In the genomic region with DNA sequence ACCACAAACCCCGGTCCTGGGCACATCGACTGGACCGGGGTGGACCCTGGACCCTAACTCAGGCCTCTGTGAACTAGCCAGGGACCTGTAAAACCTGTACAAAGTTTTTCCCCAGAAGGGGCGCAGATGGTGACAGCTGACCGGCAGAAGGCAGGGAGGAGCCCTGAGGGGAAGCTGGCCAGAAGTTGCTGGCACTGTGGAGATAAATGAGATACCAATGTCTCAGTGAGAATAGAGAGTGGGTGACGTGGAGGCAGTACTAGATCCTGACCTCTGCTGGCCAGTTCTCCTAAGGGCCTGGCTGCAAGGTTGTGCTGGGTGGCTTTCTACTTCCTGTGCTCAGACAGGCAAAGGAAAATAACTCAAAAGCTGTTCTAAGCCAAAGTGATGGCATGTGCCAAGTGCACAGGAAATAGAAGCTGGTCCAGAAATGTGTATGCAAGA, we compare ENCODE assay signal across 8 cellular contexts.
A peak's percentile ranks its signal among the peaks of the same experiment; 100 is the strongest.
DNase-seq lines count a peak whose midpoint lies in the region; ATAC-seq, FAIRE-seq and TF ChIP-seq lines count a peak whose summit lies in the region.

No MANE protein-coding gene starts in this region.

- H3K27ac Mint-ChIP-seq in central memory CD8-positive, alpha-beta T cell (ENCODE audit: low read depth): no peak overlapping the region
- H3K27ac Mint-ChIP-seq in nephron: peak overlapping the region in 2 of 3 experiments; percentile 38 to 42
- no peak overlapping the region for H3K27ac Mint-ChIP-seq in effector memory CD8-positive, alpha-beta T cell

- H3K27me3 Mint-ChIP-seq in central memory CD8-positive, alpha-beta T cell: peaks cover 6% of the 10 kb centered on the region
- peaks cover 5% of the 10 kb centered on the region for H3K27me3 Mint-ChIP-seq in nephron (ENCODE audit: low read depth)
- H3K27me3 Mint-ChIP-seq in effector memory CD8-positive, alpha-beta T cell: peaks cover 0 to 6% of the 10 kb centered on the region in 2 donors

- peaks cover 12% of the 10 kb centered on the region for H3K36me3 Mint-ChIP-seq in central memory CD8-positive, alpha-beta T cell (ENCODE audit: insufficient read depth)
- no peaks in the 10 kb centered on the region for H3K36me3 Mint-ChIP-seq in nephron (ENCODE audit: low read depth)
- peaks cover 5% of the 10 kb centered on the region for H3K36me3 Mint-ChIP-seq in effector memory CD8-positive, alpha-beta T cell (ENCODE audit: insufficient read depth)

- peak; percentile 17 for ATAC-seq in central memory CD8-positive, alpha-beta T cell (replicated peaks; ENCODE audit: extremely low read depth, poor library complexity, severe bottlenecking)
- no peak for ATAC-seq in effector memory CD8-positive, alpha-beta T cell (replicated peaks)

- TF ChIP-seq POLR2A in H54 (IDR thresholded peaks at IDR 0.05; ENCODE audit: low read depth, low read length): no peak

- peak; percentile 68 for FAIRE-seq in H54 (lab: Jason Lieb, UNC)

- no peak overlapping the region for H3K4me3 Mint-ChIP-seq in central memory CD8-positive, alpha-beta T cell
- no peak overlapping the region for H3K4me3 Mint-ChIP-seq in nephron
- no peak overlapping the region for H3K4me3 Mint-ChIP-seq in effector memory CD8-positive, alpha-beta T cell

- H3K4me1 Mint-ChIP-seq in central memory CD8-positive, alpha-beta T cell: peaks cover 37% of the 10 kb centered on the region
- peaks cover 32% of the 10 kb centered on the region for H3K4me1 Mint-ChIP-seq in nephron
- peaks cover 16 to 18% of the 10 kb centered on the region in 2 donors for H3K4me1 Mint-ChIP-seq in effector memory CD8-positive, alpha-beta T cell (ENCODE audit: low read depth in 2 of 2)

- no peak for TF ChIP-seq CTCF in nephron (IDR thresholded peaks at IDR 0.05; ENCODE audit: unreplicated experiment in 3 of 3)

- no peaks in the 10 kb centered on the region for H3K9me3 Mint-ChIP-seq in central memory CD8-positive, alpha-beta T cell
- no peaks in the 10 kb centered on the region for H3K9me3 Mint-ChIP-seq in nephron
- no peaks in the 10 kb centered on the region for H3K9me3 Mint-ChIP-seq in effector memory CD8-positive, alpha-beta T cell

- DNase-seq in EH (ENCODE audit: low read depth): peak; percentile 73
- peak; percentile 69 for DNase-seq in H54 (ENCODE audit: insufficient read length, low spot score)
- DNase-seq in NOMO-1 treated with dmso at 0.1 percent for 144 hours (lab: John Stamatoyannopoulos, UW; ENCODE audit: unreplicated experiment): peak; percentile 43
- no peak for DNase-seq in central memory CD8-positive, alpha-beta T cell (ENCODE audit: low spot score in 2 of 2)
- DNase-seq in stimulated activated CD4-positive, alpha-beta T cell treated with anti-CD3 and anti-CD28 coated beads, Interleukin-4, amount 100 ng/mL, for 1 hour: no peak
- DNase-seq in effector memory CD8-positive, alpha-beta T cell: no peak
- DNase-seq in globus pallidus (ENCODE audit: low spot score): no peak

Comparison
In these comparisons a context has a peak if more than half of its experiments do, and no peak if none do; other contexts are left out.
1. DNase-seq: peak in EH (single experiment), H54 (single experiment) and NOMO-1 treated with dmso at 0.1 percent for 144 hours (single experiment); none in central memory CD8-positive, alpha-beta T cell (0 of 2), stimulated activated CD4-positive, alpha-beta T cell treated with anti-CD3 and anti-CD28 coated beads, Interleukin-4, amount 100 ng/mL, for 1 hour (single experiment), effector memory CD8-positive, alpha-beta T cell (0 of 3) and globus pallidus (single experiment).
2. H3K27ac Mint-ChIP-seq: peak in nephron (2 of 3); none in central memory CD8-positive, alpha-beta T cell (single experiment) and effector memory CD8-positive, alpha-beta T cell (0 of 2).